ENCODE assay signal across 10 cellular contexts in genomic region chr13:55244991-55245644, GRCh38.
A peak's percentile ranks its signal among the peaks of the same experiment; 100 is the strongest.
DNase-seq lines count a peak whose midpoint lies in the region; ATAC-seq, FAIRE-seq and TF ChIP-seq lines count a peak whose summit lies in the region.
"Had no signal": no experiment of that assay in that cellular context is flagged by ENCODE, and none has a peak within 500 bp of the region (broad histone marks: within the 10 kb centered on the region; RNA-seq: fewer than 3 reads in every experiment).

No MANE protein-coding gene starts in this region.

- H3K9me3 ChIP-seq in astrocyte (ENCODE audit: insufficient read depth, low read depth, low read length) (no peaks in the 10 kb centered on the region), stomach (peaks cover 0 to 15% (median 2%) of the 10 kb centered on the region in 4 donors), vagina (no peaks in the 10 kb centered on the region)

- TF ChIP-seq CTCF in astrocyte (IDR thresholded peaks at IDR 0.05; ENCODE audit: insufficient read depth, low read depth, low read length) (peak; percentile 34), mesothelial cell of epicardium (IDR thresholded peaks at IDR 0.05; ENCODE audit: unreplicated experiment) (peak; percentile 13), stomach (IDR thresholded peaks at IDR 0.05) (peak in 2 of 7 experiments; percentile 18 to 23), vagina (IDR thresholded peaks at IDR 0.05) (no peak)

- H3K4me1 Mint-ChIP-seq in astrocyte (ENCODE audit: low read depth, unreplicated experiment): no peaks in the 10 kb centered on the region
- H3K4me1 Mint-ChIP-seq in mesothelial cell of epicardium: no peaks in the 10 kb centered on the region

- H3K4me1 ChIP-seq in astrocyte (ENCODE audit: insufficient read depth, low read length) (no peaks in the 10 kb centered on the region), stomach (no peaks in the 10 kb centered on the region), vagina (no peaks in the 10 kb centered on the region)

- peak; percentile 8 to 24 for DNase-seq in NCI-H187 (lab: John Stamatoyannopoulos, UW)
- no peak for DNase-seq in NCI-H187 treated with DMSO at 0.1 percent for 48 hours (lab: John Stamatoyannopoulos, UW)
- peak; percentile 0 for DNase-seq in LHCN-M2 (ENCODE audit: low read depth)
- no peak for DNase-seq in astrocyte (ENCODE audit: low read depth)
- DNase-seq in mesothelial cell of epicardium (ENCODE audit: low spot score in 2 of 2, unreplicated experiment in 2 of 2): no peak
- no peak for DNase-seq in stomach
- no peak for DNase-seq in vagina (ENCODE audit: extremely low spot score in 2 of 2)
- DNase-seq: hippocampal formation, nucleus accumbens had no signal

- H3K4me3 Mint-ChIP-seq in astrocyte (ENCODE audit: unreplicated experiment) (no peak overlapping the region), mesothelial cell of epicardium (no peak overlapping the region)

- no peak overlapping the region for H3K4me2 ChIP-seq in astrocyte (ENCODE audit: low read length)

- no peak overlapping the region for H3K4me3 ChIP-seq in astrocyte (ENCODE audit: insufficient read depth, low read depth, low read length)
- no peak overlapping the region for H3K4me3 ChIP-seq in stomach
- H3K4me3 ChIP-seq in vagina: no peak overlapping the region

- H4K20me1 ChIP-seq in astrocyte (ENCODE audit: insufficient read depth, low read length): no peaks in the 10 kb centered on the region

- intact Hi-C loops in stomach (cut with DNase I; ENCODE audit: low total_unique reads) (no loop called here), vagina (cut with DNase I) (no loop called here)

- H2AFZ ChIP-seq in astrocyte (ENCODE audit: low read depth, low read length): no peak overlapping the region

- no peaks in the 10 kb centered on the region for H3K27me3 Mint-ChIP-seq in astrocyte (ENCODE audit: low read depth, unreplicated experiment)
- no peaks in the 10 kb centered on the region for H3K27me3 Mint-ChIP-seq in mesothelial cell of epicardium (ENCODE audit: low read depth)

- TF ChIP-seq EP300 in stomach (IDR thresholded peaks at IDR 0.05): no peak

- no peaks in the 10 kb centered on the region for H3K36me3 ChIP-seq in astrocyte (ENCODE audit: insufficient read depth, low read length)
- H3K36me3 ChIP-seq in stomach: no peaks in the 10 kb centered on the region
- no peaks in the 10 kb centered on the region for H3K36me3 ChIP-seq in vagina

- no peak for ATAC-seq in HG03354 (IDR thresholded peaks at IDR 0.05; ENCODE audit: poor library complexity, severe bottlenecking, unreplicated experiment)

- H3K27ac ChIP-seq in astrocyte (ENCODE audit: low read depth, low read length) (no peak overlapping the region), stomach (no peak overlapping the region), vagina (no peak overlapping the region)

- no peaks in the 10 kb centered on the region for H3K79me2 ChIP-seq in astrocyte (ENCODE audit: insufficient read depth, low read length)

- H3K9ac ChIP-seq in astrocyte (ENCODE audit: low read length): no peak overlapping the region

- H3K9me3 Mint-ChIP-seq in astrocyte (ENCODE audit: unreplicated experiment) (no peaks in the 10 kb centered on the region), mesothelial cell of epicardium (peaks cover 29% of the 10 kb centered on the region)

- no peak for TF ChIP-seq POLR2A in stomach (IDR thresholded peaks at IDR 0.05)
- no peak for TF ChIP-seq POLR2A in vagina (IDR thresholded peaks at IDR 0.05)

- H3K36me3 Mint-ChIP-seq in astrocyte (ENCODE audit: low read depth, unreplicated experiment) (no peaks in the 10 kb centered on the region), mesothelial cell of epicardium (peaks cover 2% of the 10 kb centered on the region)

- H3K27me3 ChIP-seq in astrocyte (ENCODE audit: insufficient read depth, low read length) (no peaks in the 10 kb centered on the region), stomach (no peaks in the 10 kb centered on the region), vagina (no peaks in the 10 kb centered on the region)

- FAIRE-seq in astrocyte (lab: Jason Lieb, UNC): no peak

- WGBS in stomach, 5 donors: 58 to 79% (median 69%) methylated on average over 4 of the region's 4 CpGs

- H3K27ac Mint-ChIP-seq in astrocyte (ENCODE audit: unreplicated experiment): no peak overlapping the region
- H3K27ac Mint-ChIP-seq in mesothelial cell of epicardium: no peak overlapping the region

Comparison
In these comparisons a context has a peak if more than half of its experiments do, and no peak if none do; other contexts are left out.
1. DNase-seq: peak in NCI-H187 (2 of 2) and LHCN-M2 (single experiment); none in NCI-H187 treated with DMSO at 0.1 percent for 48 hours (single experiment), astrocyte (single experiment), mesothelial cell of epicardium (0 of 2), stomach (single experiment) and vagina (0 of 2).
2. CTCF ChIP-seq: peak in astrocyte (single experiment) and mesothelial cell of epicardium (single experiment); none in vagina (0 of 3).